In genomic region chr11:42857344-42857743, GRCh38 we compare ENCODE assay signal across 11 cellular contexts.
"Had no signal": no experiment of that assay in that cellular context is flagged by ENCODE, and none has a peak within 500 bp of the region (broad histone marks: within the 10 kb centered on the region; RNA-seq: fewer than 3 reads in every experiment).

No MANE protein-coding gene starts in this region.

- FAIRE-seq: H1, H54 had no signal

- H3K27ac ChIP-seq: GM23248 had no signal

- H3K4me2 ChIP-seq: GM23338 had no signal

- H3K4me3 ChIP-seq: GM23248, GM23338, HAP-1 had no signal

- H3K4me1 ChIP-seq: HAP-1 had no signal

- DNase-seq: GM23248, GOT3, H7, H9, HCEC 1CT, HFFc6 had no signal

- ATAC-seq: GM23338, HCT116 had no signal

- H3K9me3 ChIP-seq: HAP-1 had no signal

- H3K9ac ChIP-seq: GM23248 had no signal

- H3K36me3 ChIP-seq: HAP-1 had no signal

- H2AFZ ChIP-seq: GM23248, GM23338 had no signal
